22 cellular contexts compared by ENCODE assay signal in genomic region chr18:77547757-77548156, GRCh38.
DNase-seq lines count a peak whose midpoint lies in the region; ATAC-seq, FAIRE-seq and TF ChIP-seq lines count a peak whose summit lies in the region.
"Had no signal": no experiment of that assay in that cellular context is flagged by ENCODE, and none has a peak within 500 bp of the region (broad histone marks: within the 10 kb centered on the region; RNA-seq: fewer than 3 reads in every experiment).

No MANE protein-coding gene starts in this region.

- H3K27me3 ChIP-seq in pancreas (no peaks in the 10 kb centered on the region), breast epithelium (no peaks in the 10 kb centered on the region)

- H3K4me1 ChIP-seq in pancreas = peaks cover 0 to 6% (median 5%) of the 10 kb centered on the region in 3 donors
- no peaks in the 10 kb centered on the region for H3K4me1 ChIP-seq in breast epithelium

- no peaks in the 10 kb centered on the region for H3K9me3 ChIP-seq in pancreas
- no peaks in the 10 kb centered on the region for H3K9me3 ChIP-seq in breast epithelium

- no peak for TF ChIP-seq POLR2A in breast epithelium (IDR thresholded peaks at IDR 0.05)

- no peak for TF ChIP-seq CTCF in pancreas (IDR thresholded peaks at IDR 0.05)
- no peak for TF ChIP-seq CTCF in omental fat pad (IDR thresholded peaks at IDR 0.05)
- TF ChIP-seq CTCF in breast epithelium (IDR thresholded peaks at IDR 0.05) = no peak

- no peak for FAIRE-seq in pancreas (lab: Jason Lieb, UNC)
- FAIRE-seq: G401.6, GM12892, GM18507, GM19239, H54 had no signal

- intact Hi-C loops in Right ventricle myocardium superior (cut with DNase I) = no loop called here
- intact Hi-C loops in cardiac septum (cut with DNase I) = no loop called here
- intact Hi-C loops in left ventricle myocardium superior (cut with micrococcal nuclease) = no loop called here
- intact Hi-C loops in pancreas (cut with DNase I) = no loop called here
- intact Hi-C loops in breast epithelium (cut with DNase I; ENCODE audit: low total_unique reads) = no loop called here

- WGBS in pancreas, 2 donors = 35 to 41% methylated on average over 5 of the region's 5 CpGs

- ATAC-seq in Right ventricle myocardium superior (ENCODE audit: poor library complexity) (peak; percentile 92), left ventricle myocardium superior (peak; percentile 96), pancreas (peak; percentile 84 to 99 (median 96)), GM18867 (IDR thresholded peaks at IDR 0.05; ENCODE audit: unreplicated experiment) (no peak), omental fat pad (ENCODE audit: low FRiP score) (no peak)
- no peak for ATAC-seq in activated CD4-positive, CD25-positive, alpha-beta regulatory T cell treated with anti-CD3 and anti-CD28 coated beads, Interleukin-2, amount 50 U/mL, for 24 hours

- no peak overlapping the region for H3K4me3 ChIP-seq in pancreas
- H3K4me3 ChIP-seq in breast epithelium = no peak overlapping the region
- H3K4me3 ChIP-seq: SK-N-MC had no signal

- H3K36me3 ChIP-seq in pancreas = no peaks in the 10 kb centered on the region
- no peaks in the 10 kb centered on the region for H3K36me3 ChIP-seq in breast epithelium

- no peak overlapping the region for H3K27ac ChIP-seq in pancreas
- H3K27ac ChIP-seq in breast epithelium = no peak overlapping the region
- H3K27ac ChIP-seq: KMS-11, SK-N-MC had no signal

- DNase-seq in Right ventricle myocardium superior (peak; percentile 64), cardiac septum (ENCODE audit: low spot score) (no peak), left ventricle myocardium superior (peak; percentile 64), pancreas (peak in 4 of 6 donors; percentile 46 to 70 (median 63)), omental fat pad (ENCODE audit: low spot score) (no peak), breast epithelium (ENCODE audit: low spot score in 2 of 2) (no peak)
- DNase-seq: AML-193, IMR-90, NCI-H1105 treated with DMSO at 0.1 percent for 48 hours, NCI-H187, NCI-H446, NCI-H526, SHP77 treated with DMSO at 0.1 percent for 48 hours had no signal

Comparison
In these comparisons a context has a peak if more than half of its experiments do, and no peak if none do; other contexts are left out.
1. DNase-seq: peak in Right ventricle myocardium superior (single experiment), left ventricle myocardium superior (single experiment) and pancreas (4 of 6); none in cardiac septum (single experiment), omental fat pad (single experiment) and breast epithelium (0 of 2).
2. ATAC-seq: peak in Right ventricle myocardium superior (single experiment), left ventricle myocardium superior (single experiment) and pancreas (4 of 4); none in GM18867 (single experiment), omental fat pad (single experiment) and activated CD4-positive, CD25-positive, alpha-beta regulatory T cell treated with anti-CD3 and anti-CD28 coated beads, Interleukin-2, amount 50 U/mL, for 24 hours (0 of 2).